Comparison of ENCODE assay signal across 8 cellular contexts in genomic region chr10:124388823-124389612, GRCh38. TPM values are rescaled to one million over a fixed set of nuclear protein-coding genes. Genes with fewer than 3 reads are reported as not detected.
DNase-seq lines count a peak whose midpoint lies in the region; ATAC-seq and TF ChIP-seq lines count a peak whose summit lies in the region.

No MANE protein-coding gene starts in this region.

- H3K4me3 ChIP-seq in AG04449 (ENCODE audit: low read depth, low read length), result peak overlapping the region; percentile 50

- POLR2A ChIA-PET in AG04449 (lab: Yijun Ruan, JAX), result interaction anchor here (1.0 to 1.8 kb wide), 3 partner anchors 29 to 394 kb away, joined by 3 to 9 read pairs (median 7); no protein-coding TSS in a partner anchor

- DNase-seq in AG04449 (ENCODE audit: low read depth, low spot score), result no peak
- DNase-seq in NCI-H226, result peak; percentile 25
- peak; percentile 92 for DNase-seq in activated CD4-positive, alpha-beta T cell treated with anti-CD3 and anti-CD28 coated beads, Interleukin-2, amount 50 U/mL, for 1 hour
- peak; percentile 46 for DNase-seq in cortex of kidney (lab: John Stamatoyannopoulos, UW)
- peak; percentile 95 for DNase-seq in left lobe of liver (ENCODE audit: low spot score)
- DNase-seq in stimulated activated CD4-positive, alpha-beta T cell treated with anti-CD3 and anti-CD28 coated beads, Interleukin-1b, Interleukin-23, amount 100 ng/mL, for 24 hours (ENCODE audit: low read depth in 4 of 4, low spot score in 1 of 4), result peak; percentile 85 to 97 (median 88)

- CTCF ChIA-PET in AG04449 (lab: Yijun Ruan, JAX), result interaction anchor here (0.6 to 7.6 kb wide), 63 partner anchors 9 to 812 kb away, joined by 3 to 573 read pairs (median 6); no protein-coding TSS in a partner anchor

- ATAC-seq in GM18520 (IDR thresholded peaks at IDR 0.05; ENCODE audit: unreplicated experiment), result peak; percentile 80
- ATAC-seq in HG03066 (IDR thresholded peaks at IDR 0.05; ENCODE audit: low read depth, unreplicated experiment), result peak; percentile 91
- peak; percentile 97 for ATAC-seq in left lobe of liver

- TF ChIP-seq CTCF in AG04449 (IDR thresholded peaks at IDR 0.05; ENCODE audit: insufficient read depth, low read length, missing control alignments), result peak; percentile 97

RNA-seq across cellular contexts. Expression of gene OAT, which starts 29.7 kb away (rescaled TPM):
- 42.7 TPM for total RNA-seq in left lobe of liver
